22 cellular contexts compared by ENCODE assay signal in the genomic region with DNA sequence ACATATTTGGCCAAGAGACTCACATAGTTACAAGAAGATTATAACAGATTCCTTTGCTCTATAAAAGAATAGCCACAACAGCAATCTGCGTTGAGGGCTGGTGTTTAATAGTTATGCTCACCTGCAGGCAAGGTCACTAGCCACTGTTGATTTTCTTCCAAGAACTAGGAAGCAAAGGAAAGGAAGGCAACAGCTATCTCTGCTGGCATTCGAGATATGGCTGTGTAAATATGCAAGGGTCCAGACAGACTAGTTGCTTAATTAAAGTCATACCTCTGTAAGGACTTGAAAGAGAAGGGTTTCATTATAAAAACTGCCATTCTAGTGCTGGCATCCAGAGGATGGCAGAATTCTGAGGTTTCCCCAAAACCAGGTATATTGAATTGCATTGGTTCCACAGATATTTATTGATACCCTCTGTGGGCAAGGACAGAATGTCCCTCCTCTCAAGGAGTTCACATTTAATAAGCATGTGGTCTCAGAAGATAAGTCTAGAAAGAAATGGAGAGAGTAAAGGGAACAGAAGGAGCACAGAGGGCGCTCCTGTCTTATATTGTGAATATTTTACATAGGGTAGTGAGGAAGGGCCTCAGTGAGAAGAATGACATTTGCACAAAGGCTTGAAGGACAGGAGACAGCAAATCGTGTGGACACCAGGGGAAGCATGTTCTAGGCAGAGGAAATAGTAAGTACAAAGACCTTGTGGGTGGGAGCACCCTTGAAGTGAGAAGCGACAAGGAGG.
"Had no signal": no experiment of that assay in that cellular context is flagged by ENCODE, and none has a peak within 500 bp of the region (broad histone marks: within the 10 kb centered on the region; RNA-seq: fewer than 3 reads in every experiment).

No MANE protein-coding gene starts in this region.

- ATAC-seq: gastrocnemius medialis, left lung, lower lobe of right lung, right cardiac atrium had no signal

- H3K36me3 Mint-ChIP-seq: activated naive CD8-positive, alpha-beta T cell; natural killer cell had no signal

- H3K9me3 Mint-ChIP-seq: natural killer cell had no signal

- H3K4me3 ChIP-seq: testis had no signal

- DNase-seq: activated CD4-positive, alpha-beta T cell treated with anti-CD3 and anti-CD28 coated beads for 36 hours; activated CD4-positive, CD25-positive, alpha-beta regulatory T cell; activated effector memory CD4-positive, alpha-beta T cell treated with Interleukin-2 at 50 U/mL for 16 hours; activated naive CD4-positive, alpha-beta T cell treated with Interleukin-2 at 50 U/mL for 16 hours; activated T-cell treated with anti-CD3 and anti-CD28 coated beads for 4 hours; anterior cingulate cortex; dermis blood vessel endothelial cell; effector CD8-positive, alpha-beta T cell; gastrocnemius medialis; glutamatergic neuron; left lung; lower lobe of right lung; mesenchymal stem cell; natural killer cell; posterior cingulate gyrus; right cardiac atrium; spleen; stimulated activated naive CD4-positive, alpha-beta T cell treated with Interleukin-2 at 50 U/mL for 16 hours; T1000; testis; transverse colon had no signal

- H3K27ac ChIP-seq: gastrocnemius medialis, left lung, lower lobe of right lung, testis, transverse colon had no signal

- H3K27me3 ChIP-seq: testis had no signal

- H3K27ac Mint-ChIP-seq: activated CD4-positive, alpha-beta T cell treated with anti-CD3 and anti-CD28 coated beads for 36 hours; activated naive CD8-positive, alpha-beta T cell; natural killer cell had no signal

- H3K9me3 ChIP-seq: gastrocnemius medialis, left lung, lower lobe of right lung, spleen, testis, transverse colon had no signal

- H3K4me3 Mint-ChIP-seq: activated CD4-positive, alpha-beta T cell treated with anti-CD3 and anti-CD28 coated beads for 36 hours; activated naive CD8-positive, alpha-beta T cell; natural killer cell had no signal

- H3K4me1 ChIP-seq: testis had no signal

- H3K36me3 ChIP-seq: gastrocnemius medialis, left lung, lower lobe of right lung, spleen, transverse colon had no signal
